27 cellular contexts compared by ENCODE assay signal in genomic region chr6:145352382-145353080, GRCh38.
"Had no signal": no experiment of that assay in that cellular context is flagged by ENCODE, and none has a peak within 500 bp of the region (broad histone marks: within the 10 kb centered on the region; RNA-seq: fewer than 3 reads in every experiment).

No MANE protein-coding gene starts in this region.

- H3K27ac ChIP-seq: breast epithelium, RWPE1, SJCRH30, VCaP had no signal

- H3K27me3 ChIP-seq: breast epithelium, SJCRH30 had no signal

- H3K4me2 ChIP-seq: SK-N-SH had no signal

- H3K36me3 ChIP-seq: breast epithelium, SJCRH30 had no signal

- DNase-seq: activated CD4-positive, alpha-beta T cell treated with anti-CD3 and anti-CD28 coated beads for 4 hours; activated CD8-positive, alpha-beta memory T cell treated with anti-CD3 and anti-CD28 coated beads, Interleukin-2, amount 50 U/mL, for 4 hours; activated CD8-positive, alpha-beta T cell treated with anti-CD3 and anti-CD28 coated beads for 36 hours; activated gamma-delta T cell treated with Interleukin-2 at 50 U/mL for 16 hours; activated naive CD4-positive, alpha-beta T cell treated with anti-CD3 and anti-CD28 coated beads, Interleukin-2, amount 10 ng/mL, durations not matched to agents 7 days and 5 days; activated T-cell treated with anti-CD3 and anti-CD28 coated beads, Interleukin-2, amount 50 U/mL, for 72 hours; aorta; central memory CD4-positive, alpha-beta T cell; KG1; MV-4-11; NCI-H1092 treated with DMSO at 0.1 percent for 48 hours; NCI-H1417 treated with DMSO at 0.1 percent for 48 hours; NCI-H1694; NCI-H2029; NCI-H2107; NCI-H2171 treated with DMSO at 0.1 percent for 48 hours; NCI-H226; OCI-M1; Right ventricle myocardium superior; SJCRH30; SK-N-SH; T-helper 1 cell had no signal

- H3K9ac ChIP-seq: SK-N-SH had no signal

- H3K9me3 ChIP-seq: breast epithelium, SJCRH30, SK-N-SH had no signal

- H3K4me3 ChIP-seq: breast epithelium, SJCRH30 had no signal

- H3K4me1 ChIP-seq: breast epithelium, SJCRH30 had no signal

- ATAC-seq: activated CD4-positive, CD25-positive, alpha-beta regulatory T cell treated with anti-CD3 and anti-CD28 coated beads, Interleukin-2, amount 50 U/mL, for 24 hours; activated CD8-positive, alpha-beta T cell treated with anti-CD3 and anti-CD28 coated beads for 36 hours; activated T-cell treated with anti-CD3 and anti-CD28 coated beads, Interleukin-2, amount 50 U/mL, for 72 hours; Panc1 had no signal
